ENCODE assay signal across 16 cellular contexts in the genomic region with DNA sequence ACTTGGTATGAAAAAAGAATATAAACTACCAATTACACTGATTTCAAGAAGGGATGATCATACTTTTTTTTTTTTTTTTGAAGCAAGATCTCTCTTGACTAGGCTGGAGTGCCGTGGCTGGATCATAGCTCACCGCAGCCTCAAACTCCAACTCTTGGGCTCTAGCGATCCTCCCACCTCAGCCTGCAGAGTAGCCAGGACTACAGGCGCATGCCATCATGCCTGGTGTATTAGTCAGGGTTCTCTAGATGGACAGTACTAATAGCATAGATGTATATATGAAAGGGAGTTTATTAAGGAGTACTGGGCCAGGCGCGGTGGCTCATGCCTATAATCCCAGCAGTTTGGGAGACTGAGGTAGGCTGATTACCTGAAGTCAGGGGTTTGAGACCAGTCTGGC. TPM values are rescaled to one million over a fixed set of nuclear protein-coding genes. Genes with fewer than 3 reads are reported as not detected.
DNase-seq lines count a peak whose midpoint lies in the region; ATAC-seq, FAIRE-seq and TF ChIP-seq lines count a peak whose summit lies in the region.
"Had no signal": no experiment of that assay in that cellular context is flagged by ENCODE, and none has a peak within 500 bp of the region (broad histone marks: within the 10 kb centered on the region; RNA-seq: fewer than 3 reads in every experiment).

No MANE protein-coding gene starts in this region.

- H3K27ac Mint-ChIP-seq in CD4-positive, alpha-beta T cell, result peak overlapping the region; percentile 56
- no peak overlapping the region for H3K27ac Mint-ChIP-seq in astrocyte (ENCODE audit: unreplicated experiment)
- H3K27ac Mint-ChIP-seq in memory B cell, result peak overlapping the region; percentile 35
- H3K27ac Mint-ChIP-seq: HFFc6 had no signal

- no peaks in the 10 kb centered on the region for H3K27me3 ChIP-seq in CD4-positive, alpha-beta T cell (ENCODE audit: control insufficient read depth, insufficient read depth, low read length)
- no peaks in the 10 kb centered on the region for H3K27me3 ChIP-seq in astrocyte (ENCODE audit: insufficient read depth, low read length)
- H3K27me3 ChIP-seq: BE2C had no signal

- no peaks in the 10 kb centered on the region for H3K36me3 Mint-ChIP-seq in CD4-positive, alpha-beta T cell (ENCODE audit: low read depth)
- H3K36me3 Mint-ChIP-seq in astrocyte (ENCODE audit: low read depth, unreplicated experiment), result no peaks in the 10 kb centered on the region
- H3K36me3 Mint-ChIP-seq in memory B cell, result no peaks in the 10 kb centered on the region

- ATAC-seq in CD4-positive, alpha-beta T cell (ENCODE audit: poor library complexity), result no peak
- ATAC-seq in memory B cell (ENCODE audit: low read depth) (no peak), HG02840 (IDR thresholded peaks at IDR 0.05; ENCODE audit: low FRiP score, unreplicated experiment) (no peak), GM21529 (IDR thresholded peaks at IDR 0.05; ENCODE audit: unreplicated experiment) (no peak), GM18519 (IDR thresholded peaks at IDR 0.05; ENCODE audit: low FRiP score, unreplicated experiment) (no peak)
- ATAC-seq: Right ventricle myocardium inferior had no signal

- H3K4me1 Mint-ChIP-seq in CD4-positive, alpha-beta T cell (ENCODE audit: low read depth), result peaks cover 59% of the 10 kb centered on the region
- H3K4me1 Mint-ChIP-seq in astrocyte (ENCODE audit: low read depth, unreplicated experiment), result peaks cover 11% of the 10 kb centered on the region
- H3K4me1 Mint-ChIP-seq in memory B cell, result peaks cover 22% of the 10 kb centered on the region

- no peak for FAIRE-seq in astrocyte (lab: Jason Lieb, UNC)
- FAIRE-seq: H1 had no signal

- no peaks in the 10 kb centered on the region for H4K20me1 ChIP-seq in astrocyte (ENCODE audit: insufficient read depth, low read length)

- H3K9me3 ChIP-seq in CD4-positive, alpha-beta T cell (ENCODE audit: control insufficient read depth, low read length), result no peaks in the 10 kb centered on the region
- H3K9me3 ChIP-seq in astrocyte (ENCODE audit: insufficient read depth, low read depth, low read length), result no peaks in the 10 kb centered on the region
- H3K9me3 ChIP-seq: BE2C had no signal

- no peaks in the 10 kb centered on the region for H3K79me2 ChIP-seq in astrocyte (ENCODE audit: insufficient read depth, low read length)

- POLR2A ChIA-PET in CD4-positive, alpha-beta T cell (lab: Charles Lee), result interaction anchor here (1.9 to 8.2 kb wide), 3 partner anchors 7 to 18 kb away, joined by 8 to 227 read pairs (median 166); a partner anchor contains a TSS

- H3K9ac ChIP-seq in astrocyte (ENCODE audit: low read length), result no peak overlapping the region

- no peaks in the 10 kb centered on the region for H3K36me3 ChIP-seq in astrocyte (ENCODE audit: insufficient read depth, low read length)
- H3K36me3 ChIP-seq: BE2C had no signal

- CTCF ChIA-PET in CD4-positive, alpha-beta T cell (lab: Charles Lee), result interaction anchor here (0.7 kb wide), 1 partner anchor 127 kb away, joined by 3 read pairs; a partner anchor contains a TSS

- no peaks in the 10 kb centered on the region for H3K27me3 Mint-ChIP-seq in CD4-positive, alpha-beta T cell
- H3K27me3 Mint-ChIP-seq in astrocyte (ENCODE audit: low read depth, unreplicated experiment) (no peaks in the 10 kb centered on the region), memory B cell (no peaks in the 10 kb centered on the region)

- no peaks in the 10 kb centered on the region for H3K9me3 Mint-ChIP-seq in CD4-positive, alpha-beta T cell
- H3K9me3 Mint-ChIP-seq in astrocyte (ENCODE audit: unreplicated experiment) (no peaks in the 10 kb centered on the region), memory B cell (no peaks in the 10 kb centered on the region)
- H3K9me3 Mint-ChIP-seq: HFFc6 had no signal

- H3K4me3 ChIP-seq in astrocyte (ENCODE audit: insufficient read depth, low read depth, low read length), result no peak overlapping the region
- H3K4me3 ChIP-seq: SK-N-MC had no signal

- H2AFZ ChIP-seq in astrocyte (ENCODE audit: low read depth, low read length), result no peak overlapping the region

- intact Hi-C loops in CD4-positive, alpha-beta T cell (cut with DNase I, micrococcal nuclease), result no loop called here

- no peak for DNase-seq in CD4-positive, alpha-beta T cell
- DNase-seq in HT1080 (ENCODE audit: low read depth) (peak; percentile 37), astrocyte (ENCODE audit: low read depth) (peak; percentile 83), memory B cell (ENCODE audit: low spot score in 2 of 2) (no peak)
- DNase-seq: BE2C, DMS153, HFFc6, NCI-H187 treated with DMSO at 0.1 percent for 48 hours, NCI-H446 treated with DMSO at 0.1 percent for 48 hours, NCI-H748 treated with DMSO at 0.1 percent for 48 hours had no signal

- H3K4me2 ChIP-seq in astrocyte (ENCODE audit: low read length), result no peak overlapping the region

- peaks cover 3% of the 10 kb centered on the region for H3K4me1 ChIP-seq in astrocyte (ENCODE audit: insufficient read depth, low read length)
- H3K4me1 ChIP-seq: BE2C had no signal

- TF ChIP-seq CTCF in CD4-positive, alpha-beta T cell (IDR thresholded peaks at IDR 0.05), result no peak
- TF ChIP-seq CTCF in astrocyte (IDR thresholded peaks at IDR 0.05; ENCODE audit: insufficient read depth, low read depth, low read length), result no peak

- H3K4me3 Mint-ChIP-seq in CD4-positive, alpha-beta T cell, result no peak overlapping the region
- H3K4me3 Mint-ChIP-seq in astrocyte (ENCODE audit: unreplicated experiment) (no peak overlapping the region), memory B cell (no peak overlapping the region)
- H3K4me3 Mint-ChIP-seq: HFFc6 had no signal

- H3K27ac ChIP-seq in CD4-positive, alpha-beta T cell (ENCODE audit: low read depth, low read length), result no peak overlapping the region
- H3K27ac ChIP-seq in astrocyte (ENCODE audit: low read depth, low read length), result no peak overlapping the region
- H3K27ac ChIP-seq: SK-N-MC had no signal

RNA-seq across cellular contexts. Expression of a gene that starts 11.5 kb away (rescaled TPM):
- total RNA-seq in CD4-positive, alpha-beta T cell, result 10 to 100 TPM; 44.1 to 47.0 TPM
- total RNA-seq in HT1080 (2014; rRNA removed; shearing (Covaris generic)), result 175 and 185 TPM in 2 replicates
- 204 and 261 TPM in 2 replicates for polyA plus RNA-seq in HT1080 (2015; cell fraction: cytosol; rRNA removed)
- polyA plus RNA-seq in HT1080 (2015; cell fraction: nucleus; rRNA removed), result 86.6 and 111 TPM in 2 replicates
- 187 and 198 TPM in 2 replicates for total RNA-seq in astrocyte

RNA-seq across cellular contexts. Expression of a gene that starts 21.0 kb away (rescaled TPM):
- 10 to 100 TPM; 37.5 to 38.2 TPM for total RNA-seq in CD4-positive, alpha-beta T cell
- 11.4 and 15.8 TPM in 2 replicates for total RNA-seq in HT1080 (2014; rRNA removed; shearing (Covaris generic))
- 12.8 and 13.4 TPM in 2 replicates for polyA plus RNA-seq in HT1080 (2015; cell fraction: cytosol; rRNA removed)
- 18.6 and 23.4 TPM in 2 replicates for polyA plus RNA-seq in HT1080 (2015; cell fraction: nucleus; rRNA removed)
- 25.1 and 25.5 TPM in 2 replicates for total RNA-seq in astrocyte

Comparison
In these comparisons a context has a peak if more than half of its experiments do, and no peak if none do; other contexts are left out.
1. DNase-seq: peak in HT1080 (single experiment) and astrocyte (single experiment); none in CD4-positive, alpha-beta T cell (0 of 10) and memory B cell (0 of 2).